In the genomic region with DNA sequence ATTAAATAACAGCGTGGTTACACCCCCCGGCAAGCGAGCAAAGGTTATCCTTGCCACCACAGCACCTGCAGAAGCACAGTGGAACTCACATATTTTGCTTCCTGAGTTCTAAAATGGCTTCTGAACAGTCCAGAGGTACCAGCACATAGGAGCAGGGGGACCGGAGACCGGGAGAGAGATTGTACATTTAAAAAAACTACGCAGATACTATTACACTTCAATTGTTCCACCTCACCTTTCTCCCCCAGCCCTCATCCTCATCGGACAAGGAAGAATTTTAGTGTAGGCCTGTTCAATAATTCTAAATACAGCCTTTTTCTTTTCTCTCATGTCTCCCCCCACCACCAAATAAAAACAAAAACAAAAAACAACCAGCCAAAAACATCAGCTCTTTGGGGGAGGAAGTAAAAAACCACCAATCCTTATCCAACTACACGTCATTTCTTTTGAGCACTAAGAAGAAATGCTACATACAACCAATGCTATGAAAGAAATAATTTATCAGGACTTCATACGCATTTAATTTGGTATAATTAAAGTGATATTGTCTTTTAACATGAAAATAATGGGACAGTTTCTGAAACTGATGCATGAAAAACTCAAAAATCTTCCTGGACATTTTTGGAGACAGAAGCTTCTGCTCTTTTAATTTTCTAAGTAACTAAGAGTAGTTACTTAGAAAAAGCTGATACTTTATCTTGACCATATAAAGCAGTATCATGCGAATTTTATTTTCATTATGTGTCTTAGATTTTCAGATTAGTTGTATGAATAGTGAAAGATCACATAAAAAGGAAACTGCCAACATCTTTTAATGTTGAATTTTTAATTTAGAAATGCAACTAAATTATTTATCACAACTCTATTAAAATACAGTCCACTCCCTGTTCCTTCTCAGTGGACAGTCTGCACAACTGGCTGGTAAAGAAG, we compare ENCODE assay signal across 8 cellular contexts. TPM values are rescaled to one million over a fixed set of nuclear protein-coding genes. Genes with fewer than 3 reads are reported as not detected.
DNase-seq lines count a peak whose midpoint lies in the region; ATAC-seq and FAIRE-seq lines count a peak whose summit lies in the region.

No MANE protein-coding gene starts in this region.

- no peak for ATAC-seq in CD4-positive, CD25-positive, alpha-beta regulatory T cell (ENCODE audit: low read depth in 2 of 2)
- ATAC-seq in GM21423 (IDR thresholded peaks at IDR 0.05; ENCODE audit: unreplicated experiment) = no peak

- peak overlapping the region; percentile 64 for H3K4me3 ChIP-seq in CD4-positive, CD25-positive, alpha-beta regulatory T cell (ENCODE audit: low read depth, low read length)
- peak overlapping the region; percentile 86 to 93 for H3K4me3 ChIP-seq in muscle layer of duodenum (ENCODE audit: low read depth in 1 of 2, low read length in 2 of 2)

- DNase-seq in CD4-positive, CD25-positive, alpha-beta regulatory T cell = peak in 1 of 3 donors; percentile 13
- DNase-seq in HK-2 (ENCODE audit: unreplicated experiment) (peak; percentile 30), RCC 7860 (ENCODE audit: low spot score) (peak; percentile 56), 8988T (no peak)
- no peak for DNase-seq in stimulated activated naive CD4-positive, alpha-beta T cell treated with Interleukin-2 at 50 U/mL for 16 hours (lab: John Stamatoyannopoulos, UW)

- H3K4me1 Mint-ChIP-seq in CD4-positive, CD25-positive, alpha-beta regulatory T cell = peaks cover 13 to 21% (median 18%) of the 10 kb centered on the region in 4 donors
- H3K4me1 Mint-ChIP-seq in dendritic cell treated with granulocyte-macrophage colony-stimulating factor and Interleukin-4, amounts not matched to agents 40 ng/mL and 50 ng/mL, for 4 days (ENCODE audit: low read depth) = peaks cover 21% of the 10 kb centered on the region

- intact Hi-C loops in dendritic cell treated with granulocyte-macrophage colony-stimulating factor and Interleukin-4, amounts not matched to agents 40 ng/mL and 50 ng/mL, for 4 days (cut with micrococcal nuclease) = no loop called here

- H3K36me3 Mint-ChIP-seq in CD4-positive, CD25-positive, alpha-beta regulatory T cell = no peaks in the 10 kb centered on the region
- peaks cover 12% of the 10 kb centered on the region for H3K36me3 Mint-ChIP-seq in dendritic cell treated with granulocyte-macrophage colony-stimulating factor and Interleukin-4, amounts not matched to agents 40 ng/mL and 50 ng/mL, for 4 days (ENCODE audit: low read depth)

- H3K27me3 Mint-ChIP-seq in CD4-positive, CD25-positive, alpha-beta regulatory T cell = peaks cover 25% of the 10 kb centered on the region
- H3K27me3 Mint-ChIP-seq in dendritic cell treated with granulocyte-macrophage colony-stimulating factor and Interleukin-4, amounts not matched to agents 40 ng/mL and 50 ng/mL, for 4 days = peaks cover 42% of the 10 kb centered on the region

- no peaks in the 10 kb centered on the region for H3K36me3 ChIP-seq in CD4-positive, CD25-positive, alpha-beta regulatory T cell (ENCODE audit: control insufficient read depth, insufficient read depth, low read length)
- no peaks in the 10 kb centered on the region for H3K36me3 ChIP-seq in muscle layer of duodenum (ENCODE audit: control insufficient read depth in 1 of 2, insufficient read depth in 2 of 2, low read length in 2 of 2)

- H3K9me3 Mint-ChIP-seq in CD4-positive, CD25-positive, alpha-beta regulatory T cell = peaks cover 0 to 3% (median 0%) of the 10 kb centered on the region in 7 donors
- H3K9me3 Mint-ChIP-seq in dendritic cell treated with granulocyte-macrophage colony-stimulating factor and Interleukin-4, amounts not matched to agents 40 ng/mL and 50 ng/mL, for 4 days = no peaks in the 10 kb centered on the region

- peaks cover 6% of the 10 kb centered on the region for H3K27me3 ChIP-seq in CD4-positive, CD25-positive, alpha-beta regulatory T cell (ENCODE audit: control insufficient read depth, insufficient read depth, low read length)
- H3K27me3 ChIP-seq in muscle layer of duodenum (ENCODE audit: low read depth, low read length) = peaks cover 8% of the 10 kb centered on the region

- H3K4me1 ChIP-seq in CD4-positive, CD25-positive, alpha-beta regulatory T cell (ENCODE audit: control insufficient read depth, insufficient read depth, low read length, poor library complexity, severe bottlenecking) = peaks cover 26% of the 10 kb centered on the region
- peaks cover 0 to 3% of the 10 kb centered on the region in 2 donors for H3K4me1 ChIP-seq in muscle layer of duodenum (ENCODE audit: control insufficient read depth in 1 of 2, insufficient read depth in 2 of 2, low read length in 2 of 2)

- FAIRE-seq in RCC 7860 (lab: Jason Lieb, UNC) = peak; percentile 62

- peak overlapping the region in 2 of 3 donors; percentile 6 to 42 for H3K27ac Mint-ChIP-seq in CD4-positive, CD25-positive, alpha-beta regulatory T cell
- peak overlapping the region; percentile 76 for H3K27ac Mint-ChIP-seq in dendritic cell treated with granulocyte-macrophage colony-stimulating factor and Interleukin-4, amounts not matched to agents 40 ng/mL and 50 ng/mL, for 4 days

- no peaks in the 10 kb centered on the region for H3K9me3 ChIP-seq in CD4-positive, CD25-positive, alpha-beta regulatory T cell (ENCODE audit: control insufficient read depth in 2 of 2, low read length in 2 of 2)
- no peaks in the 10 kb centered on the region for H3K9me3 ChIP-seq in muscle layer of duodenum (ENCODE audit: control insufficient read depth in 1 of 2, low read length in 2 of 2)

- H3K4me3 Mint-ChIP-seq in CD4-positive, CD25-positive, alpha-beta regulatory T cell = peak overlapping the region; percentile 83 to 97 (median 90)
- peak overlapping the region; percentile 24 for H3K4me3 Mint-ChIP-seq in dendritic cell treated with granulocyte-macrophage colony-stimulating factor and Interleukin-4, amounts not matched to agents 40 ng/mL and 50 ng/mL, for 4 days

- H3K27ac ChIP-seq in CD4-positive, CD25-positive, alpha-beta regulatory T cell (ENCODE audit: insufficient read depth, low read length, poor library complexity, severe bottlenecking) = no peak overlapping the region
- H3K27ac ChIP-seq in muscle layer of duodenum (ENCODE audit: low read length) = peak overlapping the region; percentile 86

RNA-seq across cellular contexts. Expression of a gene that starts 9.1 kb away (rescaled TPM):
- 12.6 TPM for total RNA-seq in CD4-positive, CD25-positive, alpha-beta regulatory T cell
- polyA plus RNA-seq in CD4-positive, CD25-positive, alpha-beta regulatory T cell = 10 to 100 TPM; 11.8 to 26.2 (median 20.6) TPM

RNA-seq across cellular contexts. Expression of a gene that starts 19.1 kb away (rescaled TPM):
- 56.6 TPM for total RNA-seq in CD4-positive, CD25-positive, alpha-beta regulatory T cell
- 10 to 100 TPM; 28.9 to 58.2 (median 42.9) TPM for polyA plus RNA-seq in CD4-positive, CD25-positive, alpha-beta regulatory T cell

Comparison
In these comparisons a context has a peak if more than half of its experiments do, and no peak if none do; other contexts are left out.
1. DNase-seq: peak in HK-2 (single experiment) and RCC 7860 (single experiment); none in 8988T (single experiment) and stimulated activated naive CD4-positive, alpha-beta T cell treated with Interleukin-2 at 50 U/mL for 16 hours (single experiment).